ENCODE assay signal across 21 cellular contexts in the genomic region with DNA sequence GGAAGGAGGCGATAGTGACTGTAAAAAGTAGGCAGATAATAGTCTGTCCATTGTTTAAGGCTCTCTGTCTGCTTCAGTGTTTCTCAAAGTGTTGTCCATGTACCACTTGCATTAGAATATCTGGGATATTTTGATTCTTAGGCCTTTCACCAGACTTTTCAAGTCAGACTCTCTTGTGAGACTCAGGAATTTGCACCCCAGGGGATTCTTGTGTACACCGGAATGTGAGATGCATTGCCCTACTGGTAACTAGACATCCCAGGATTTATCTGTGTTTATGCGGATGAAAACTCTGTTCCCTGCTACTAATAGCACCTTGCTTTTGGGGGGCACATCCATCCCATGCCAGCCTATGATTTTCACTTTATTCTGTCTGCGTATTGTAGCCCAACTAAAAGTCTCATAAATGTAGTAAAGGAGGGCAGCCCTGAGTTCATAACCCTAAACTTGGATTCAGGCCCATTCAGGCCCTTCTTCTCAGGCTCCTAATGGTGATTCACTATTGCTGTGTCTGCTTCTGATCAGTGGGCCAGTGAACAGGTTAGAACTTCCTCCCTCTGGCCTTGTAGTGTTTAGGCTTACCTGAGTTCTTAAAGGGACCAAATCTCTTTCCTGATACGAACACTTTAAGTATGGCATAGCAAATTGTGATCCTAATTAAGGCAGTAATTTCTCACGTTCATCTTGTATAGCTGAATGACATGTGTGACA.
DNase-seq lines count a peak whose midpoint lies in the region; ATAC-seq, FAIRE-seq and TF ChIP-seq lines count a peak whose summit lies in the region.
"Had no signal": no experiment of that assay in that cellular context is flagged by ENCODE, and none has a peak within 500 bp of the region (broad histone marks: within the 10 kb centered on the region; RNA-seq: fewer than 3 reads in every experiment).

No MANE protein-coding gene starts in this region.

- peaks cover 10% of the 10 kb centered on the region for H3K4me1 Mint-ChIP-seq in activated T-cell treated with anti-CD3 and anti-CD28 coated beads, Interleukin-2, amount 50 U/mL, for 72 hours (ENCODE audit: low read depth)
- peaks cover 5 to 8% of the 10 kb centered on the region in 2 donors for H3K4me1 Mint-ChIP-seq in natural killer cell treated with Interleukin-12 subunit alpha and Interleukin-12 subunit beta and Interleukin-15 and Interleukin-18, amount 100 ng/mL, for 72 hours (ENCODE audit: low read depth in 2 of 2)

- 100% methylated on average over 1 of the region's 6 CpGs for WGBS in mesendoderm (ENCODE audit: extremely low coverage, insufficient coverage, low lambda C conversion rate)

- peaks cover 0 to 7% of the 10 kb centered on the region in 2 donors for H3K36me3 Mint-ChIP-seq in activated T-cell treated with anti-CD3 and anti-CD28 coated beads, Interleukin-2, amount 50 U/mL, for 72 hours (ENCODE audit: insufficient read depth in 2 of 2)
- H3K36me3 Mint-ChIP-seq in natural killer cell treated with Interleukin-12 subunit alpha and Interleukin-12 subunit beta and Interleukin-15 and Interleukin-18, amount 100 ng/mL, for 72 hours, result peaks cover under 1% of the 10 kb centered on the region

- H3K27ac ChIP-seq in mesendoderm (ENCODE audit: low read depth, low read length) (no peak overlapping the region), dorsolateral prefrontal cortex (no peak overlapping the region)
- H3K27ac ChIP-seq: VCaP had no signal

- no peak overlapping the region for H4K5ac ChIP-seq in mesendoderm (ENCODE audit: low read length)

- no peak overlapping the region for H3K4me3 ChIP-seq in bronchial epithelial cell (ENCODE audit: low read depth, low read length)
- H3K4me3 ChIP-seq in mesendoderm (ENCODE audit: low read length), result no peak overlapping the region
- H3K4me3 ChIP-seq in dorsolateral prefrontal cortex, result no peak overlapping the region

- H3K23ac ChIP-seq in mesendoderm (ENCODE audit: low read length), result no peak overlapping the region

- H3K9me3 Mint-ChIP-seq in activated T-cell treated with anti-CD3 and anti-CD28 coated beads, Interleukin-2, amount 50 U/mL, for 72 hours, result no peaks in the 10 kb centered on the region
- H3K9me3 Mint-ChIP-seq in natural killer cell treated with Interleukin-12 subunit alpha and Interleukin-12 subunit beta and Interleukin-15 and Interleukin-18, amount 100 ng/mL, for 72 hours, result peaks cover 2% of the 10 kb centered on the region
- H3K9me3 Mint-ChIP-seq: activated T-cell treated with anti-CD3 and anti-CD28 coated beads, Interleukin-2, amount 50 U/mL, for 4 hours; CD4-positive, alpha-beta memory T cell; stimulated activated memory B cell treated with anti-CD40 and anti-IgM and Interleukin-4, amounts not matched to agents 10 μg/mL and 1 μg/mL and 100 μg/mL, for 72 hours had no signal

- no peaks in the 10 kb centered on the region for H3K27me3 Mint-ChIP-seq in activated T-cell treated with anti-CD3 and anti-CD28 coated beads, Interleukin-2, amount 50 U/mL, for 72 hours (ENCODE audit: low read depth)
- H3K27me3 Mint-ChIP-seq in natural killer cell treated with Interleukin-12 subunit alpha and Interleukin-12 subunit beta and Interleukin-15 and Interleukin-18, amount 100 ng/mL, for 72 hours, result no peaks in the 10 kb centered on the region
- H3K27me3 Mint-ChIP-seq: CD4-positive, alpha-beta memory T cell; stimulated activated memory B cell treated with anti-CD40 and anti-IgM and Interleukin-4, amounts not matched to agents 10 μg/mL and 1 μg/mL and 100 μg/mL, for 72 hours had no signal

- H3K4me1 ChIP-seq in mesendoderm (ENCODE audit: control insufficient read depth, low read depth, low read length), result peaks cover 5% of the 10 kb centered on the region

- DNase-seq in activated T-cell treated with anti-CD3 and anti-CD28 coated beads, Interleukin-2, amount 50 U/mL, for 72 hours, result no peak
- DNase-seq in activated T-cell treated with anti-CD3 and anti-CD28 coated beads for 4 hours (no peak), bronchial epithelial cell (ENCODE audit: low read depth) (peak; percentile 59), mesendoderm (no peak), DMS153 treated with DMSO at 0.1 percent for 48 hours (lab: John Stamatoyannopoulos, UW; ENCODE audit: unreplicated experiment) (no peak), dorsolateral prefrontal cortex (no peak), DMS153 (lab: John Stamatoyannopoulos, UW) (no peak)
- DNase-seq in natural killer cell treated with Interleukin-12 subunit alpha and Interleukin-12 subunit beta and Interleukin-15 and Interleukin-18, amount 100 ng/mL, for 72 hours (ENCODE audit: low spot score), result no peak
- DNase-seq: 8988T; activated CD4-positive, alpha-beta T cell treated with anti-CD3 and anti-CD28 coated beads for 48 hours; activated T-cell treated with anti-CD3 and anti-CD28 coated beads, Interleukin-2, amount 50 U/mL, for 4 hours; CD4-positive, alpha-beta memory T cell; H7; KG1; kidney; NCI-H1436 treated with DMSO at 0.1 percent for 48 hours; right cardiac atrium; stimulated activated CD4-positive, alpha-beta T cell treated with anti-CD3 and anti-CD28 coated beads, Interleukin-4, amount 100 ng/mL, for 4 hours had no signal

- no peaks in the 10 kb centered on the region for H3K36me3 ChIP-seq in bronchial epithelial cell (ENCODE audit: control insufficient read depth, insufficient read depth, low read length)
- no peaks in the 10 kb centered on the region for H3K36me3 ChIP-seq in mesendoderm (ENCODE audit: control insufficient read depth, insufficient read depth, low read length)

- intact Hi-C loops in dorsolateral prefrontal cortex (cut with DNase I), result no loop called here

- H3K9ac ChIP-seq in mesendoderm (ENCODE audit: low read length), result no peak overlapping the region

- H3K79me2 ChIP-seq in mesendoderm (ENCODE audit: control insufficient read depth, insufficient read depth, low read length), result no peaks in the 10 kb centered on the region

- no peak overlapping the region for H3K4me3 Mint-ChIP-seq in activated T-cell treated with anti-CD3 and anti-CD28 coated beads, Interleukin-2, amount 50 U/mL, for 72 hours
- H3K4me3 Mint-ChIP-seq in natural killer cell treated with Interleukin-12 subunit alpha and Interleukin-12 subunit beta and Interleukin-15 and Interleukin-18, amount 100 ng/mL, for 72 hours, result no peak overlapping the region
- H3K4me3 Mint-ChIP-seq: activated T-cell treated with anti-CD3 and anti-CD28 coated beads, Interleukin-2, amount 50 U/mL, for 4 hours; CD4-positive, alpha-beta memory T cell; stimulated activated memory B cell treated with anti-CD40 and anti-IgM and Interleukin-4, amounts not matched to agents 10 μg/mL and 1 μg/mL and 100 μg/mL, for 72 hours had no signal

- no peak for FAIRE-seq in bronchial epithelial cell (lab: Jason Lieb, UNC)
- FAIRE-seq: endothelial cell of umbilical vein, kidney had no signal

- H3K18ac ChIP-seq in mesendoderm (ENCODE audit: low read length), result peak overlapping the region; percentile 28

- ATAC-seq in activated T-cell treated with anti-CD3 and anti-CD28 coated beads, Interleukin-2, amount 50 U/mL, for 72 hours (replicated peaks in 1 of 2), result no peak
- no peak for ATAC-seq in natural killer cell treated with Interleukin-12 subunit alpha and Interleukin-12 subunit beta and Interleukin-15 and Interleukin-18, amount 100 ng/mL, for 72 hours
- ATAC-seq: right cardiac atrium; stimulated activated memory B cell treated with anti-CD40 and anti-IgM and Interleukin-4, amounts not matched to agents 10 μg/mL and 1 μg/mL and 100 μg/mL, for 72 hours had no signal

- TF ChIP-seq CTCF in bronchial epithelial cell (IDR thresholded peaks at IDR 0.05; ENCODE audit: insufficient read depth, low read length, severe bottlenecking) (no peak), dorsolateral prefrontal cortex (IDR thresholded peaks at IDR 0.05 in 54 of 56, conservative IDR thresholded peaks at IDR 0.05 in 2 of 56; ENCODE audit: low read depth in 1 of 56, partially characterized antibody in 56 of 56) (no peak)

- no peaks in the 10 kb centered on the region for H3K79me1 ChIP-seq in mesendoderm (ENCODE audit: low read length)

- H3K27me3 ChIP-seq in bronchial epithelial cell (ENCODE audit: control insufficient read depth, insufficient read depth, low read length), result no peaks in the 10 kb centered on the region
- no peaks in the 10 kb centered on the region for H3K27me3 ChIP-seq in mesendoderm (ENCODE audit: insufficient read depth, low read length, poor library complexity)
- no peaks in the 10 kb centered on the region for H3K27me3 ChIP-seq in dorsolateral prefrontal cortex

- H3K56ac ChIP-seq in mesendoderm (ENCODE audit: low read length), result no peak overlapping the region

- H2BK15ac ChIP-seq in mesendoderm (replicated peaks; ENCODE audit: low read depth), result no peak overlapping the region

- peak overlapping the region; percentile 44 for H3K27ac Mint-ChIP-seq in activated T-cell treated with anti-CD3 and anti-CD28 coated beads, Interleukin-2, amount 50 U/mL, for 72 hours
- H3K27ac Mint-ChIP-seq in natural killer cell treated with Interleukin-12 subunit alpha and Interleukin-12 subunit beta and Interleukin-15 and Interleukin-18, amount 100 ng/mL, for 72 hours, result no peak overlapping the region
- H3K27ac Mint-ChIP-seq: stimulated activated memory B cell treated with anti-CD40 and anti-IgM and Interleukin-4, amounts not matched to agents 10 μg/mL and 1 μg/mL and 100 μg/mL, for 72 hours had no signal

- H2BK120ac ChIP-seq in mesendoderm (ENCODE audit: low read depth, low read length), result no peak overlapping the region

- H3K4ac ChIP-seq in mesendoderm (ENCODE audit: low read depth, low read length), result no peak overlapping the region

- no peak overlapping the region for H2AK5ac ChIP-seq in mesendoderm (ENCODE audit: low read length)

- no peak overlapping the region for H4K8ac ChIP-seq in mesendoderm (ENCODE audit: low read depth, low read length)

- H2BK5ac ChIP-seq in mesendoderm (ENCODE audit: low read length), result no peak overlapping the region

- H3K4me2 ChIP-seq in mesendoderm (ENCODE audit: low read length), result no peak overlapping the region
